In genomic region chr1:21782868-21783678, GRCh38 we compare ENCODE assay signal across 1 cellular context.
TF ChIP-seq lines count a peak whose summit lies in the region.

Gene USP48, minus strand, starts transcription at chr1:21783149. Its CDS starts 192 bp downstream, at chr1:21782957.

TF ChIP-seq in WTC11, 78 proteins besides CTCF, POLR2A, EP300 and RAD21 (continued from another document):
- TF ChIP-seq ZNF532 (CRISPR knock-in tag; IDR thresholded peaks at IDR 0.05; ENCODE audit: borderline replicate concordance) = no peak; the same call in 1 of the 2 replicates
- peak; percentile 92 for TF ChIP-seq HMGXB4 (CRISPR knock-in tag; IDR thresholded peaks at IDR 0.05)
- peak; percentile 91 for TF ChIP-seq FOXK1 (CRISPR knock-in tag; IDR thresholded peaks at IDR 0.05)
- TF ChIP-seq TP53 (CRISPR knock-in tag; IDR thresholded peaks at IDR 0.05) = no peak
- peak; percentile 95 for TF ChIP-seq E2F5 (CRISPR knock-in tag; IDR thresholded peaks at IDR 0.05)
- peak; percentile 70 for TF ChIP-seq ZNF232 (CRISPR knock-in tag; IDR thresholded peaks at IDR 0.05)
- peak; percentile 47; the same call in 1 of the 2 replicates for TF ChIP-seq EMX1 (CRISPR knock-in tag; IDR thresholded peaks at IDR 0.05)
- no peak for TF ChIP-seq ATF3 (CRISPR knock-in tag; conservative IDR thresholded peaks at IDR 0.05)
- peak; percentile 83; the same call in 1 of the 2 replicates for TF ChIP-seq MLX (CRISPR knock-in tag; IDR thresholded peaks at IDR 0.05)
- TF ChIP-seq FOXP1 (CRISPR knock-in tag; IDR thresholded peaks at IDR 0.05; ENCODE audit: borderline replicate concordance) = peak; percentile 91; the same call in 1 of the 2 replicates
- TF ChIP-seq ESRRA (CRISPR knock-in tag; IDR thresholded peaks at IDR 0.05; ENCODE audit: borderline replicate concordance) = peak; percentile 81
- TF ChIP-seq RELA (CRISPR knock-in tag; IDR thresholded peaks at IDR 0.05; ENCODE audit: borderline replicate concordance) = peak; percentile 67; the same call in 1 of the 2 replicates
TF ChIP-seq in WTC11: peak in this region for 22.
